Comparison of ENCODE assay signal across 13 cellular contexts in genomic region chr10:61793760-61794713, GRCh38.
A peak's percentile ranks its signal among the peaks of the same experiment; 100 is the strongest.
DNase-seq lines count a peak whose midpoint lies in the region; ATAC-seq and TF ChIP-seq lines count a peak whose summit lies in the region.
"Had no signal": no experiment of that assay in that cellular context is flagged by ENCODE, and none has a peak within 500 bp of the region (broad histone marks: within the 10 kb centered on the region; RNA-seq: fewer than 3 reads in every experiment).

No MANE protein-coding gene starts in this region.

- TF ChIP-seq CTCF in brain microvascular endothelial cell (IDR thresholded peaks at IDR 0.05; ENCODE audit: low read depth, low read length, missing control alignments): no peak
- TF ChIP-seq CTCF in osteoblast (IDR thresholded peaks at IDR 0.05; ENCODE audit: extremely low read depth, low read depth, low read length): no peak
- no peak for TF ChIP-seq CTCF in H9 (conservative IDR thresholded peaks at IDR 0.05)

- H3K27ac ChIP-seq in brain microvascular endothelial cell (peak overlapping the region; percentile 41), osteoblast (ENCODE audit: low read depth, low read length) (peak overlapping the region; percentile 60), H9 (ENCODE audit: insufficient read length, low read depth, low read length) (no peak overlapping the region)
- H3K27ac ChIP-seq: uterus had no signal

- no peak overlapping the region for H3K23ac ChIP-seq in H9 (ENCODE audit: insufficient read length, low read depth, low read length)

- H3K27me3 ChIP-seq in brain microvascular endothelial cell (replicated peaks) (no peaks in the 10 kb centered on the region), osteoblast (ENCODE audit: insufficient read depth, low read length) (no peaks in the 10 kb centered on the region), H9 (ENCODE audit: insufficient read depth, low read length) (no peaks in the 10 kb centered on the region)
- H3K27me3 ChIP-seq: uterus had no signal

- H3K4me3 ChIP-seq in brain microvascular endothelial cell (ENCODE audit: low read depth, low read length): no peak overlapping the region
- H3K4me3 ChIP-seq in osteoblast (ENCODE audit: insufficient read depth, low read length): no peak overlapping the region
- H3K4me3 ChIP-seq: uterus had no signal

- no peaks in the 10 kb centered on the region for H3K79me2 ChIP-seq in osteoblast (ENCODE audit: insufficient read depth, low read length)
- H3K79me2 ChIP-seq in H9 (ENCODE audit: insufficient read depth, low read length): no peaks in the 10 kb centered on the region

- no peak overlapping the region for H2AK5ac ChIP-seq in H9 (ENCODE audit: insufficient read length, low read length)

- H2BK15ac ChIP-seq in H9 (ENCODE audit: low read depth, low read length): no peak overlapping the region

- no peaks in the 10 kb centered on the region for H3K4me1 Mint-ChIP-seq in H9

- H3K4me3 Mint-ChIP-seq in H9: no peak overlapping the region

- H3K4me1 ChIP-seq in osteoblast (ENCODE audit: insufficient read depth, low read length): peaks cover 40% of the 10 kb centered on the region
- H3K4me1 ChIP-seq in H9 (ENCODE audit: insufficient read depth, low read length): no peaks in the 10 kb centered on the region; the same call in 1 of the 2 replicates
- H3K4me1 ChIP-seq: uterus had no signal

- H2BK120ac ChIP-seq in H9 (ENCODE audit: low read depth, low read length, poor library complexity, severe bottlenecking): no peak overlapping the region

- H3K23me2 ChIP-seq in H9 (ENCODE audit: insufficient read length, low read depth, low read length, poor library complexity, severe bottlenecking): no peaks in the 10 kb centered on the region

- H3K27ac Mint-ChIP-seq in H9: no peak overlapping the region

- H3T11ph ChIP-seq in H9 (ENCODE audit: low read length): no peak overlapping the region

- no peak overlapping the region for H3K18ac ChIP-seq in H9 (ENCODE audit: insufficient read length, low read depth, low read length)

- no peaks in the 10 kb centered on the region for H3K27me3 Mint-ChIP-seq in H9 (ENCODE audit: low read depth)

- no peak overlapping the region for H2AFZ ChIP-seq in osteoblast (ENCODE audit: low read length)
- H2AFZ ChIP-seq in H9 (ENCODE audit: low read length): no peak overlapping the region

- no peak overlapping the region for H3K14ac ChIP-seq in H9 (ENCODE audit: insufficient read depth, low read length)

- H4K8ac ChIP-seq in H9 (replicated peaks; ENCODE audit: insufficient read length, low read depth, low read length): no peak overlapping the region

- no peak overlapping the region for H3K4ac ChIP-seq in H9 (ENCODE audit: low read depth, low read length)

- H3K9me3 Mint-ChIP-seq in H9: no peaks in the 10 kb centered on the region

- DNase-seq in EH (ENCODE audit: low read depth): peak; percentile 83
- peak; percentile 54 for DNase-seq in NCI-H2029 treated with DMSO at 0.1 percent for 48 hours (lab: John Stamatoyannopoulos, UW)
- peak; percentile 28 for DNase-seq in brain microvascular endothelial cell
- DNase-seq in osteoblast (ENCODE audit: insufficient read length, low spot score, missing footprints): peak; percentile 71
- DNase-seq in Ammon's horn (ENCODE audit: low spot score): no peak
- DNase-seq in activated effector memory CD4-positive, alpha-beta T cell treated with anti-CD3 and anti-CD28 coated beads, Interleukin-2, amount 50 U/mL, for 16 hours: no peak
- DNase-seq in H9: no peak
- DNase-seq: effector CD8-positive, alpha-beta T cell; GDM1; posterior cingulate gyrus; uterus had no signal

- ATAC-seq in GM21526 (IDR thresholded peaks at IDR 0.05; ENCODE audit: low FRiP score, unreplicated experiment): no peak
- ATAC-seq: activated CD4-positive, CD25-positive, alpha-beta regulatory T cell treated with anti-CD3 and anti-CD28 coated beads, Interleukin-2, amount 50 U/mL, for 24 hours had no signal

- H4K5ac ChIP-seq in H9 (ENCODE audit: insufficient read length, low read depth, low read length): no peak overlapping the region

- H4K20me1 ChIP-seq in osteoblast (ENCODE audit: insufficient read depth, low read length): no peaks in the 10 kb centered on the region
- H4K20me1 ChIP-seq in H9 (ENCODE audit: control insufficient read depth, insufficient read depth, insufficient read length): no peaks in the 10 kb centered on the region

- in situ Hi-C loops in brain microvascular endothelial cell (cut with HindIII; ENCODE audit: low pct_ligation_motif_present, low sequenced_read_pairs): no loop called here

- no peak overlapping the region for H2BK20ac ChIP-seq in H9 (ENCODE audit: low read depth, low read length, poor library complexity, severe bottlenecking)

- H3K9ac ChIP-seq in H9 (ENCODE audit: extremely low read depth, insufficient read length, low read length): no peak overlapping the region

- H3K4me2 ChIP-seq in osteoblast (ENCODE audit: insufficient read depth, low read length): peak overlapping the region; percentile 51
- H3K4me2 ChIP-seq in H9 (ENCODE audit: insufficient read depth, insufficient read length, low read length): no peak overlapping the region

- no peaks in the 10 kb centered on the region for H3K79me1 ChIP-seq in H9 (ENCODE audit: insufficient read depth, low read depth, low read length, poor library complexity, severe bottlenecking)

- H3K9me3 ChIP-seq in osteoblast (ENCODE audit: low read depth, low read length): no peaks in the 10 kb centered on the region
- no peaks in the 10 kb centered on the region for H3K9me3 ChIP-seq in H9 (ENCODE audit: control insufficient read depth, low read depth, low read length)
- H3K9me3 ChIP-seq: uterus had no signal

- H2BK12ac ChIP-seq in H9 (ENCODE audit: insufficient read length, low read depth, low read length): no peak overlapping the region

- no peak overlapping the region for H2BK5ac ChIP-seq in H9 (ENCODE audit: insufficient read length, low read length)

- H3K56ac ChIP-seq in H9 (ENCODE audit: insufficient read length, low read depth, low read length): no peak overlapping the region

- H4K91ac ChIP-seq in H9 (ENCODE audit: insufficient read length, low read depth, low read length): no peak overlapping the region

- WGBS in H9 (ENCODE audit: extremely low coverage, insufficient read length, low lambda C conversion rate): no CpG with 5 or more reads among the region's 5 CpGs

- no peaks in the 10 kb centered on the region for H3K36me3 ChIP-seq in brain microvascular endothelial cell (replicated peaks)
- H3K36me3 ChIP-seq in osteoblast (ENCODE audit: insufficient read depth, low read length): no peaks in the 10 kb centered on the region
- H3K36me3 ChIP-seq: uterus had no signal

- H3K36me3 Mint-ChIP-seq in H9 (ENCODE audit: insufficient read depth in 1 of 3, low read depth in 3 of 3): no peaks in the 10 kb centered on the region

Comparison
In these comparisons a context has a peak if more than half of its experiments do, and no peak if none do; other contexts are left out.
1. DNase-seq: peak in EH (single experiment), NCI-H2029 treated with DMSO at 0.1 percent for 48 hours (single experiment), brain microvascular endothelial cell (single experiment) and osteoblast (single experiment); none in Ammon's horn (single experiment), activated effector memory CD4-positive, alpha-beta T cell treated with anti-CD3 and anti-CD28 coated beads, Interleukin-2, amount 50 U/mL, for 16 hours (single experiment) and H9 (single experiment).